In genomic region chr16:2468142-2468724, GRCh38 we compare ENCODE assay signal across 6 cellular contexts. TPM values are rescaled to one million over a fixed set of nuclear protein-coding genes. Genes with fewer than 3 reads are reported as not detected.
DNase-seq lines count a peak whose midpoint lies in the region; ATAC-seq and TF ChIP-seq lines count a peak whose summit lies in the region.

No MANE protein-coding gene starts in this region.

- H3K4me3 Mint-ChIP-seq in T-helper 17 cell: peak overlapping the region; percentile 78

- H3K9me3 ChIP-seq in T-helper 17 cell (ENCODE audit: control insufficient read depth, low read length, poor library complexity, severe bottlenecking): no peaks in the 10 kb centered on the region

- TF ChIP-seq CTCF in HFF-Myc (IDR thresholded peaks at IDR 0.05; ENCODE audit: low read depth, low read length, missing control alignments): no peak

- ATAC-seq in T-helper 17 cell: peak; percentile 77
- ATAC-seq in HG03460 (IDR thresholded peaks at IDR 0.05; ENCODE audit: unreplicated experiment): no peak

- H3K4me1 Mint-ChIP-seq in T-helper 17 cell: peaks cover 11% of the 10 kb centered on the region

- peaks cover 17% of the 10 kb centered on the region for H3K27me3 Mint-ChIP-seq in T-helper 17 cell

- peak overlapping the region; percentile 37 for H3K4me3 ChIP-seq in HFF-Myc (replicated peaks; ENCODE audit: low read depth, low read length)

- no peak overlapping the region for H3K27ac Mint-ChIP-seq in T-helper 17 cell

- no peaks in the 10 kb centered on the region for H3K36me3 Mint-ChIP-seq in T-helper 17 cell (ENCODE audit: low read depth)

- DNase-seq in HFF-Myc (ENCODE audit: extremely low read depth, low read depth): no peak
- DNase-seq in T-helper 17 cell: no peak
- peak; percentile 75 for DNase-seq in left kidney (ENCODE audit: low read depth, low spot score)
- DNase-seq in HT-29 (ENCODE audit: low spot score): no peak
- no peak for DNase-seq in amniotic stem cell (lab: John Stamatoyannopoulos, UW)

RNA-seq across cellular contexts. Expression of gene NTN3, which starts 2.9 kb away (rescaled TPM):
- total RNA-seq in T-helper 17 cell: not detected
- not detected in 2 replicates for total RNA-seq in HT-29 (2014; rRNA removed; shearing (Covaris generic))

RNA-seq across cellular contexts. Expression of gene TBC1D24, which starts 6.7 kb away (rescaled TPM):
- 1 to 10 TPM; 4.4 to 8.4 TPM for total RNA-seq in T-helper 17 cell
- 16.5 and 16.6 TPM in 2 replicates for total RNA-seq in HT-29 (2014; rRNA removed; shearing (Covaris generic))

RNA-seq across cellular contexts. Expression of gene TEDC2, which starts 8.3 kb away (rescaled TPM):
- total RNA-seq in T-helper 17 cell: under 1 TPM; 0.70 to 0.85 TPM
- 53.8 and 58.0 TPM in 2 replicates for total RNA-seq in HT-29 (2014; rRNA removed; shearing (Covaris generic))

RNA-seq across cellular contexts. Expression of gene CCNF, which starts 39.0 kb away (rescaled TPM):
- total RNA-seq in T-helper 17 cell: 1 to 10 TPM; 2.9 to 3.3 TPM
- 64.9 and 68.1 TPM in 2 replicates for total RNA-seq in HT-29 (2014; rRNA removed; shearing (Covaris generic))

RNA-seq across cellular contexts. Expression of gene ATP6V0C, which starts 45.5 kb away (rescaled TPM):
- total RNA-seq in T-helper 17 cell: 100 to 1,000 TPM; 188 to 189 TPM
- total RNA-seq in HT-29 (2014; rRNA removed; shearing (Covaris generic)): 99.9 and 117 TPM in 2 replicates

Comparison
In these comparisons a context has a peak if more than half of its experiments do, and no peak if none do; other contexts are left out.
1. RNA of gene TEDC2, which starts 8.3 kb away (total RNA-seq): 53.8 to 58.0 TPM in HT-29; 0.70 to 0.85 TPM in T-helper 17 cell; every median in the first group is over 10 times any median in the second.